21 cellular contexts compared by ENCODE assay signal in the genomic region with DNA sequence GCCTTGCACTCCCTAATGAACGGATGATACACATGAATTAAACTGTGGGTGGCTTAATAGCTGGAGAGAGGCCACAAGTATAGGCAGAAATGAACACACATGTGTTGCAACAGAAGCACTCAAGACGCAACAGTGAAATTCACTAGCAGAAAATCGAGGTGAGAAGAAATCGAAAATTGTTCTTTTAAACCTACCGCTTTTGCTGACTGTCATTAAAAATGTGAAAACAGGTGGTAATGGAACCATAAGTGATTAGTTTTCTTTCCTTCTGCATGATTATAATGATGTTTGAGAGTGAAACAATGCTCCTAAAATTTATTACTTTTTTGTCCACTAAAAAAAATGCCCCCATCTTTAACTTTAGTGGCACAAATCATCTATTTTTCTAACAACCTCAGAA.
"Had no signal": no experiment of that assay in that cellular context is flagged by ENCODE, and none has a peak within 500 bp of the region (broad histone marks: within the 10 kb centered on the region; RNA-seq: fewer than 3 reads in every experiment).

No MANE protein-coding gene starts in this region.

- H3K27ac Mint-ChIP-seq: activated CD4-positive, alpha-beta T cell treated with anti-CD3 and anti-CD28 coated beads for 36 hours; activated naive CD8-positive, alpha-beta T cell treated with anti-CD3 and anti-CD28 coated beads, Interleukin-2, amount 10 ng/mL, durations not matched to agents 7 days and 5 days; activated T-cell treated with anti-CD3 and anti-CD28 coated beads, Interleukin-2, amount 50 U/mL, for 72 hours; brain; nephron; stimulated activated effector memory CD8-positive, alpha-beta T cell treated with anti-CD3 and anti-CD28 coated beads, Interleukin-12 subunit alpha, Interleukin-12 subunit beta, amount 100 ng/mL, for 72 hours had no signal

- H3K4me3 Mint-ChIP-seq: activated CD4-positive, alpha-beta T cell treated with anti-CD3 and anti-CD28 coated beads for 36 hours; activated naive CD8-positive, alpha-beta T cell treated with anti-CD3 and anti-CD28 coated beads, Interleukin-2, amount 10 ng/mL, durations not matched to agents 7 days and 5 days; activated T-cell treated with anti-CD3 and anti-CD28 coated beads, Interleukin-2, amount 50 U/mL, for 72 hours; brain; nephron; stimulated activated effector memory CD8-positive, alpha-beta T cell treated with anti-CD3 and anti-CD28 coated beads, Interleukin-12 subunit alpha, Interleukin-12 subunit beta, amount 100 ng/mL, for 72 hours had no signal

- DNase-seq: activated CD4-positive, alpha-beta T cell treated with anti-CD3 and anti-CD28 coated beads for 36 hours; activated CD4-positive, CD25-positive, alpha-beta regulatory T cell; activated naive CD4-positive, alpha-beta T cell; activated naive CD8-positive, alpha-beta T cell treated with anti-CD3 and anti-CD28 coated beads, Interleukin-2, amount 10 ng/mL, durations not matched to agents 7 days and 5 days; activated T-cell treated with anti-CD3 and anti-CD28 coated beads for 4 hours; activated T-cell treated with anti-CD3 and anti-CD28 coated beads, Interleukin-2, amount 50 U/mL, for 72 hours; left cardiac atrium; left ventricle myocardium superior; mucosa of descending colon; pancreas; retina; sigmoid colon; small intestine; stimulated activated CD4-positive, alpha-beta T cell treated with anti-CD3 and anti-CD28 coated beads, Interleukin-4, amount 100 ng/mL, for 24 hours; stomach; thyroid gland; upper lobe of left lung had no signal

- H3K27me3 Mint-ChIP-seq: brain had no signal

- H3K4me1 Mint-ChIP-seq: brain; nephron; stimulated activated effector memory CD8-positive, alpha-beta T cell treated with anti-CD3 and anti-CD28 coated beads, Interleukin-12 subunit alpha, Interleukin-12 subunit beta, amount 100 ng/mL, for 72 hours had no signal

- ATAC-seq: activated CD4-positive, alpha-beta T cell treated with anti-CD3 and anti-CD28 coated beads for 36 hours; activated T-cell treated with anti-CD3 and anti-CD28 coated beads, Interleukin-2, amount 50 U/mL, for 72 hours; gastroesophageal sphincter; left cardiac atrium; left ventricle myocardium superior; mucosa of descending colon; pancreas; stimulated activated effector memory CD8-positive, alpha-beta T cell treated with anti-CD3 and anti-CD28 coated beads, Interleukin-12 subunit alpha, Interleukin-12 subunit beta, amount 100 ng/mL, for 72 hours had no signal

- H3K9me3 Mint-ChIP-seq: activated naive CD8-positive, alpha-beta T cell treated with anti-CD3 and anti-CD28 coated beads, Interleukin-2, amount 10 ng/mL, durations not matched to agents 7 days and 5 days; activated T-cell treated with anti-CD3 and anti-CD28 coated beads, Interleukin-2, amount 50 U/mL, for 72 hours; brain; nephron; stimulated activated effector memory CD8-positive, alpha-beta T cell treated with anti-CD3 and anti-CD28 coated beads, Interleukin-12 subunit alpha, Interleukin-12 subunit beta, amount 100 ng/mL, for 72 hours had no signal

- H3K36me3 Mint-ChIP-seq: activated naive CD8-positive, alpha-beta T cell treated with anti-CD3 and anti-CD28 coated beads, Interleukin-2, amount 10 ng/mL, durations not matched to agents 7 days and 5 days; brain; stimulated activated effector memory CD8-positive, alpha-beta T cell treated with anti-CD3 and anti-CD28 coated beads, Interleukin-12 subunit alpha, Interleukin-12 subunit beta, amount 100 ng/mL, for 72 hours had no signal
